ENCODE assay signal across 1 cellular context in genomic region chr12:79162948-79163347, GRCh38.
TF ChIP-seq lines count a peak whose summit lies in the region.

No MANE protein-coding gene starts in this region.

TF ChIP-seq in GM12878, 131 proteins besides CTCF, POLR2A, EP300 and RAD21:
- no peak for TF ChIP-seq MYC (IDR thresholded peaks at IDR 0.05; ENCODE audit: insufficient read depth, insufficient read length, insufficient replicate concordance, low read length, severe bottlenecking)
- TF ChIP-seq PRDM15 (CRISPR knock-in tag; IDR thresholded peaks at IDR 0.05), result no peak
- no peak for TF ChIP-seq KLF5 (IDR thresholded peaks at IDR 0.05; ENCODE audit: partially characterized antibody)
- no peak for TF ChIP-seq STAT3 (IDR thresholded peaks at IDR 0.05; ENCODE audit: low read depth, low read length)
- no peak for TF ChIP-seq MEF2A (IDR thresholded peaks at IDR 0.05; ENCODE audit: insufficient read depth, low read depth, low read length)
- TF ChIP-seq MAX (IDR thresholded peaks at IDR 0.05; ENCODE audit: low read depth, low read length), result no peak
- no peak for TF ChIP-seq BACH1 (IDR thresholded peaks at IDR 0.05; ENCODE audit: borderline replicate concordance)
- TF ChIP-seq SUZ12 (IDR thresholded peaks at IDR 0.05; ENCODE audit: unreplicated experiment), result no peak
- TF ChIP-seq POLR2AphosphoS5 (IDR thresholded peaks at IDR 0.05; ENCODE audit: low read length), result no peak
- TF ChIP-seq PAX5 (IDR thresholded peaks at IDR 0.05; ENCODE audit: borderline replicate concordance, low read depth, low read length), result no peak
- no peak for TF ChIP-seq ZBTB40 (IDR thresholded peaks at IDR 0.05; ENCODE audit: borderline replicate concordance)
- TF ChIP-seq NR2C2 (IDR thresholded peaks at IDR 0.05; ENCODE audit: borderline replicate concordance, control insufficient read depth, insufficient read length, low read depth), result no peak
